In genomic region chr3:14333215-14333614, GRCh38 we compare ENCODE assay signal across 9 cellular contexts.
"Had no signal": no experiment of that assay in that cellular context is flagged by ENCODE, and none has a peak within 500 bp of the region (broad histone marks: within the 10 kb centered on the region; RNA-seq: fewer than 3 reads in every experiment).

No MANE protein-coding gene starts in this region.

- ATAC-seq: GM23338, HCT116 had no signal

- H3K9ac ChIP-seq: KMS-11 had no signal

- H3K4me1 ChIP-seq: HAP-1 had no signal

- H3K4me2 ChIP-seq: GM23338, KMS-11 had no signal

- H3K36me3 ChIP-seq: HAP-1 had no signal

- H3K4me3 ChIP-seq: GM23338, HAP-1 had no signal

- H3K9me3 ChIP-seq: HAP-1 had no signal

- H2AFZ ChIP-seq: GM23338 had no signal

- FAIRE-seq: HTR-8/SVneo had no signal

- DNase-seq: H7, HFFc6, IMR-90, KBM-7 had no signal

- H3K27ac ChIP-seq: KMS-11 had no signal
